14 cellular contexts compared by ENCODE assay signal in the genomic region with DNA sequence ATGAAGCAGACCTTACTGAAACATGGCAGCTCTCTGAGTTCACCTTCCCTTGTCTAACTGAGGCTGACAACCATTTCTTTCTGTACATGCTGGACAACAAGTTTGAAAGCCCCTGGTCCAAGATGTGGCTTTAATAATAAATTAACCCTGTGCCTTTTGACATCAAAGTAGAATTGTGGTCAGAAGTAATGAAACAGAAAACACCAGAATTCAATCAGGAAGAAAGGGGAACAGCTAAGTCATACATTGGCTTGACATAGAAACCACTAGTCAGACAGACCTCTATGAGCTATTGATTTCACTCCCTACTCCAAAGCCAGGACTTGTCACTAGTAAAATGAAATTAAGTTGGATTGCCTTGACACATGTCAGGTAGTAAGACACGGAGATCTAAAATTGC.
DNase-seq lines count a peak whose midpoint lies in the region; ATAC-seq and TF ChIP-seq lines count a peak whose summit lies in the region.
"Had no signal": no experiment of that assay in that cellular context is flagged by ENCODE, and none has a peak within 500 bp of the region (broad histone marks: within the 10 kb centered on the region; RNA-seq: fewer than 3 reads in every experiment).

No MANE protein-coding gene starts in this region.

- BruUV-seq in PC-9 (replicated peaks; lab: Mats Ljungman, UMichigan), result no TSS peak

- no peaks in the 10 kb centered on the region for H3K9me3 ChIP-seq in PC-9 (ENCODE audit: insufficient read depth, low read depth)
- H3K9me3 ChIP-seq: left ventricle myocardium inferior had no signal

- POLR2A ChIA-PET in PC-9 (lab: Charles Lee; ENCODE audit: unreplicated experiment), result no interaction called here

- no peaks in the 10 kb centered on the region for H3K79me2 ChIP-seq in PC-9 (ENCODE audit: low read depth)

- DNase-seq in PC-9 (no peak), kidney glomerular epithelial cell (lab: John Stamatoyannopoulos, UW) (no peak), NCI-H526 treated with DMSO at 0.1 percent for 48 hours (lab: John Stamatoyannopoulos, UW) (no peak), AML-193 (lab: John Stamatoyannopoulos, UW) (no peak)
- DNase-seq: endodermal cell, H7, head of caudate nucleus, KBM-7, left ventricle myocardium inferior, small intestine had no signal

- CTCF ChIA-PET in PC-9 (lab: Charles Lee), result no interaction called here

- no peaks in the 10 kb centered on the region for H3K27me3 ChIP-seq in PC-9 (ENCODE audit: insufficient read depth, low read depth)

- peaks cover 9% of the 10 kb centered on the region; the same call in 1 of the 2 replicates for H3F3A ChIP-seq in PC-9 (ENCODE audit: insufficient read depth, low read depth)

- H3K27ac ChIP-seq in PC-9, result no peak overlapping the region
- H3K27ac ChIP-seq: left ventricle myocardium inferior had no signal

- no peak overlapping the region for H3K4me3 ChIP-seq in PC-9
- H3K4me3 ChIP-seq: left ventricle myocardium inferior had no signal

- intact Hi-C loops in PC-9 (cut with micrococcal nuclease; ENCODE audit: unreplicated experiment), result no loop called here

- peaks cover 16% of the 10 kb centered on the region for H3K4me1 ChIP-seq in PC-9 (replicated peaks; ENCODE audit: insufficient read depth)

- H3K9me2 ChIP-seq in PC-9 (ENCODE audit: insufficient read depth), result no peaks in the 10 kb centered on the region

- H2AFZ ChIP-seq in PC-9, result no peak overlapping the region

- no peak for TF ChIP-seq CTCF in PC-9 (conservative IDR thresholded peaks at IDR 0.05)

- no peak overlapping the region for H3K4me2 ChIP-seq in PC-9

- ATAC-seq in GM18868 (IDR thresholded peaks at IDR 0.05; ENCODE audit: unreplicated experiment), result peak; percentile 74
- peak; percentile 71 for ATAC-seq in GM21423 (IDR thresholded peaks at IDR 0.05; ENCODE audit: unreplicated experiment)
- peak; percentile 90 for ATAC-seq in HG02981 (IDR thresholded peaks at IDR 0.05; ENCODE audit: unreplicated experiment)
- ATAC-seq in HG03575 (IDR thresholded peaks at IDR 0.05; ENCODE audit: extremely low read depth, insufficient number of reproducible peaks, low FRiP score, unreplicated experiment), result peak; percentile 45

- no peaks in the 10 kb centered on the region for H3K36me3 ChIP-seq in PC-9 (ENCODE audit: low read depth)
- H3K36me3 ChIP-seq: left ventricle myocardium inferior had no signal

- no peaks in the 10 kb centered on the region for H4K20me1 ChIP-seq in PC-9 (ENCODE audit: insufficient read depth)
